ENCODE assay signal across 8 cellular contexts in the genomic region with DNA sequence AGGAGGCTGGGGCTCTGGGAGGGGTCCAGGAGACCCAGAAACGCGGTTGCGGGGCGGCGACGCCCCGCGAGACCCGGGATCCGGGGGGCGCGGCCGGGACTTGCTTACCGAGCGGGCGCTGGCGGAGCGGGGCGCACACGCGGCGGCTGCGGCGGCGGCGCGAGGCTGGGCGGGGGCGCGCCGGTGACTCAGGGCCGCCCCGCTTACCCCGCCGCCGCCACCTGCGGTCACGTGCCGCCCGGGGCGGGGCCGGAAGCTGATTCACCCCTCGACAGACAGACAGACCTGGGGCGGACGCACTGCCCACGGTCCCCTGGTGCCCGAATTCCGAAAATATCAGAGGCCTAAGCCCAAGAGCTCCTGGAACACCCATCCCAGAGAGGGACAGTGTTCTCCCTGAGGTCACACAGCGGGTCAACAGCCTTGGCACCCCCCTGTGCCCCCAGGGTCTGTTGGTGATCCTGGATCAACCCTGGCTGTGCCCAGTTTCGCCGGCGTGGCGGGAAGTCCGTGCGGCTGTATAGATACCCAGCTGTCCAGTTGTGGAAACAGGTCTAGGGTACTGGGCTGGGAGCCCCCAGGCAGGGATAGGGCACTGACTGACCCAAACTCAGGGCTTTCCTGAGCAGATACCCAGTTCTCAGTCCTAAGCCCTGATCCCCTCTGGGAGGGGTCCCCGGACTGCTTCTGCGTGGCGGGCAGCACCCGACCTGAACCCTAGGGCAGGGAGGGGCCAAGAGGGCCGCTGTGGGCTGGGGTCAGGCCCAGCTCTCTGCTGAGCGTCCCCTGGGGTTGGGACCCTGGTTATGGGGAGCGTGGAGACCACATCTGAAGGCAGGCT.
A peak's percentile ranks its signal among the peaks of the same experiment; 100 is the strongest.
DNase-seq lines count a peak whose midpoint lies in the region; ATAC-seq and TF ChIP-seq lines count a peak whose summit lies in the region.

A gene with protein sequence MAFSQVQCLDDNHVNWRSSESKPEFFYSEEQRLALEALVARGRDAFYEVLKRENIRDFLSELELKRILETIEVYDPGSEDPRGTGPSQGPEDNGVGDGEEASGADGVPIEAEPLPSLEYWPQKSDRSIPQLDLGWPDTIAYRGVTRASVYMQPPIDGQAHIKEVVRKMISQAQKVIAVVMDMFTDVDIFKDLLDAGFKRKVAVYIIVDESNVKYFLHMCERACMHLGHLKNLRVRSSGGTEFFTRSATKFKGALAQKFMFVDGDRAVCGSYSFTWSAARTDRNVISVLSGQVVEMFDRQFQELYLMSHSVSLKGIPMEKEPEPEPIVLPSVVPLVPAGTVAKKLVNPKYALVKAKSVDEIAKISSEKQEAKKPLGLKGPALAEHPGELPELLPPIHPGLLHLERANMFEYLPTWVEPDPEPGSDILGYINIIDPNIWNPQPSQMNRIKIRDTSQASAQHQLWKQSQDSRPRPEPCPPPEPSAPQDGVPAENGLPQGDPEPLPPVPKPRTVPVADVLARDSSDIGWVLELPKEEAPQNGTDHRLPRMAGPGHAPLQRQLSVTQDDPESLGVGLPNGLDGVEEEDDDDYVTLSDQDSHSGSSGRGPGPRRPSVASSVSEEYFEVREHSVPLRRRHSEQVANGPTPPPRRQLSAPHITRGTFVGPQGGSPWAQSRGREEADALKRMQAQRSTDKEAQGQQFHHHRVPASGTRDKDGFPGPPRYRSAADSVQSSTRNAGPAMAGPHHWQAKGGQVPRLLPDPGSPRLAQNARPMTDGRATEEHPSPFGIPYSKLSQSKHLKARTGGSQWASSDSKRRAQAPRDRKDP (minus strand): TSS at position 164 of the 841 bp plus-strand sequence. CDS start 723 bp downstream, outside the sequence.

- peaks cover 3% of the 10 kb centered on the region for H3K36me3 Mint-ChIP-seq in memory B cell

- peak within 1 kb of the TSS; percentile 80 to 85 for H3K9ac ChIP-seq in duodenal mucosa (ENCODE audit: low read depth in 1 of 2, low read length in 2 of 2)

- TF ChIP-seq CTCF in GM12864 (IDR thresholded peaks at IDR 0.05; ENCODE audit: low read depth, low read length, missing control alignments) (no peak), HEK293 (tag by site-specific recombination; IDR thresholded peaks at IDR 0.05) (no peak)

- DNase-seq in GM12864 (ENCODE audit: low read depth) (peak; percentile 37), NCI-H146 (lab: John Stamatoyannopoulos, UW) (peak; percentile 74), memory B cell (ENCODE audit: low spot score in 2 of 2) (peak; percentile 52 to 56), NCI-H524 treated with DMSO at 0.1 percent for 48 hours (lab: John Stamatoyannopoulos, UW) (no peak)
- peak; percentile 89 for DNase-seq in activated CD4-positive, alpha-beta T cell treated with anti-CD3 and anti-CD28 coated beads, Interleukin-2, amount 50 U/mL, for 1 hour
- DNase-seq in stimulated activated CD8-positive, alpha-beta memory T cell treated with anti-CD3 and anti-CD28 coated beads, Interleukin-15, amount 100 ng/mL, for 48 hours (ENCODE audit: low read depth in 2 of 2), result peak; percentile 82 to 85

- no peaks in the 10 kb centered on the region for H3K9me3 ChIP-seq in HEK293 (ENCODE audit: control insufficient read depth, insufficient read depth, low read depth, low read length)
- H3K9me3 ChIP-seq in duodenal mucosa (ENCODE audit: control insufficient read depth in 1 of 2, low read length in 2 of 2), result no peaks in the 10 kb centered on the region

- H3K4me3 ChIP-seq in GM12864 (ENCODE audit: low read depth, low read length) (peak within 1 kb of the TSS; percentile 59), HEK293 (ENCODE audit: low read depth, low read length) (peak within 1 kb of the TSS; percentile 69), duodenal mucosa (ENCODE audit: low read depth in 1 of 2, low read length in 2 of 2) (peak within 1 kb of the TSS; percentile 76 to 78)

- H3K4me1 ChIP-seq in HEK293 (ENCODE audit: control insufficient read depth, insufficient read depth, low read length), result peaks cover 7% of the 10 kb centered on the region
- H3K4me1 ChIP-seq in duodenal mucosa (ENCODE audit: control insufficient read depth in 1 of 2, insufficient read depth in 2 of 2, low read length in 2 of 2), result peaks cover 32 to 41% of the 10 kb centered on the region in 2 donors

- no peaks in the 10 kb centered on the region for H3K9me3 Mint-ChIP-seq in memory B cell

- H3K4me1 Mint-ChIP-seq in memory B cell, result peaks cover 20% of the 10 kb centered on the region

- no peaks in the 10 kb centered on the region for H3K27me3 Mint-ChIP-seq in memory B cell

- H3K36me3 ChIP-seq in HEK293 (ENCODE audit: control insufficient read depth in 2 of 2, insufficient read depth in 1 of 2, low read length in 2 of 2), result peaks cover 0 to 32% of the 10 kb centered on the region in 2 experiments; a peak in 1 of 3 replicates
- H3K36me3 ChIP-seq in duodenal mucosa (ENCODE audit: control insufficient read depth in 1 of 2, insufficient read depth in 2 of 2, low read length in 2 of 2), result peaks cover 0 to 8% of the 10 kb centered on the region in 2 donors

- CTCF ChIA-PET in HEK293 (lab: Yijun Ruan, JAX), result interaction anchor here (2.1 kb wide), 1 partner anchor 45 kb away, joined by 13 read pairs; no protein-coding TSS in a partner anchor

- H3K27ac Mint-ChIP-seq in memory B cell, result peak within 1 kb of the TSS; percentile 82

- peak within 1 kb of the TSS; percentile 72 for H3K27ac ChIP-seq in HEK293 (ENCODE audit: extremely low read depth, low read depth, low read length)
- H3K27ac ChIP-seq in duodenal mucosa (ENCODE audit: low read depth, low read length), result peak within 1 kb of the TSS; percentile 59

- POLR2A ChIA-PET in HEK293 (lab: Yijun Ruan, JAX), result interaction anchor here (1.1 to 2.1 kb wide), 9 partner anchors 8 to 147 kb away, joined by 3 to 7 read pairs (median 3); a partner anchor contains a TSS

- H3K27me3 ChIP-seq in duodenal mucosa (ENCODE audit: control insufficient read depth in 1 of 2, insufficient read depth in 2 of 2, low read length in 2 of 2), result no peaks in the 10 kb centered on the region

- peak within 1 kb of the TSS; percentile 89 for H3K4me3 Mint-ChIP-seq in memory B cell

- peak; percentile 86 for ATAC-seq in memory B cell (ENCODE audit: low read depth)

TF ChIP-seq in HEK293, 187 proteins besides CTCF, POLR2A, EP300 and RAD21 (continues in another document):
- TF ChIP-seq, protein P1, sequence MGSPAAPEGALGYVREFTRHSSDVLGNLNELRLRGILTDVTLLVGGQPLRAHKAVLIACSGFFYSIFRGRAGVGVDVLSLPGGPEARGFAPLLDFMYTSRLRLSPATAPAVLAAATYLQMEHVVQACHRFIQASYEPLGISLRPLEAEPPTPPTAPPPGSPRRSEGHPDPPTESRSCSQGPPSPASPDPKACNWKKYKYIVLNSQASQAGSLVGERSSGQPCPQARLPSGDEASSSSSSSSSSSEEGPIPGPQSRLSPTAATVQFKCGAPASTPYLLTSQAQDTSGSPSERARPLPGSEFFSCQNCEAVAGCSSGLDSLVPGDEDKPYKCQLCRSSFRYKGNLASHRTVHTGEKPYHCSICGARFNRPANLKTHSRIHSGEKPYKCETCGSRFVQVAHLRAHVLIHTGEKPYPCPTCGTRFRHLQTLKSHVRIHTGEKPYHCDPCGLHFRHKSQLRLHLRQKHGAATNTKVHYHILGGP (tag by site-specific recombination; IDR thresholded peaks at IDR 0.05), result no peak
- TF ChIP-seq ZNF121 (tag by site-specific recombination; IDR thresholded peaks at IDR 0.05) (no peak), ZNF768 (tag by site-specific recombination; IDR thresholded peaks at IDR 0.05) (peak; percentile 96)
- TF ChIP-seq, protein P2, sequence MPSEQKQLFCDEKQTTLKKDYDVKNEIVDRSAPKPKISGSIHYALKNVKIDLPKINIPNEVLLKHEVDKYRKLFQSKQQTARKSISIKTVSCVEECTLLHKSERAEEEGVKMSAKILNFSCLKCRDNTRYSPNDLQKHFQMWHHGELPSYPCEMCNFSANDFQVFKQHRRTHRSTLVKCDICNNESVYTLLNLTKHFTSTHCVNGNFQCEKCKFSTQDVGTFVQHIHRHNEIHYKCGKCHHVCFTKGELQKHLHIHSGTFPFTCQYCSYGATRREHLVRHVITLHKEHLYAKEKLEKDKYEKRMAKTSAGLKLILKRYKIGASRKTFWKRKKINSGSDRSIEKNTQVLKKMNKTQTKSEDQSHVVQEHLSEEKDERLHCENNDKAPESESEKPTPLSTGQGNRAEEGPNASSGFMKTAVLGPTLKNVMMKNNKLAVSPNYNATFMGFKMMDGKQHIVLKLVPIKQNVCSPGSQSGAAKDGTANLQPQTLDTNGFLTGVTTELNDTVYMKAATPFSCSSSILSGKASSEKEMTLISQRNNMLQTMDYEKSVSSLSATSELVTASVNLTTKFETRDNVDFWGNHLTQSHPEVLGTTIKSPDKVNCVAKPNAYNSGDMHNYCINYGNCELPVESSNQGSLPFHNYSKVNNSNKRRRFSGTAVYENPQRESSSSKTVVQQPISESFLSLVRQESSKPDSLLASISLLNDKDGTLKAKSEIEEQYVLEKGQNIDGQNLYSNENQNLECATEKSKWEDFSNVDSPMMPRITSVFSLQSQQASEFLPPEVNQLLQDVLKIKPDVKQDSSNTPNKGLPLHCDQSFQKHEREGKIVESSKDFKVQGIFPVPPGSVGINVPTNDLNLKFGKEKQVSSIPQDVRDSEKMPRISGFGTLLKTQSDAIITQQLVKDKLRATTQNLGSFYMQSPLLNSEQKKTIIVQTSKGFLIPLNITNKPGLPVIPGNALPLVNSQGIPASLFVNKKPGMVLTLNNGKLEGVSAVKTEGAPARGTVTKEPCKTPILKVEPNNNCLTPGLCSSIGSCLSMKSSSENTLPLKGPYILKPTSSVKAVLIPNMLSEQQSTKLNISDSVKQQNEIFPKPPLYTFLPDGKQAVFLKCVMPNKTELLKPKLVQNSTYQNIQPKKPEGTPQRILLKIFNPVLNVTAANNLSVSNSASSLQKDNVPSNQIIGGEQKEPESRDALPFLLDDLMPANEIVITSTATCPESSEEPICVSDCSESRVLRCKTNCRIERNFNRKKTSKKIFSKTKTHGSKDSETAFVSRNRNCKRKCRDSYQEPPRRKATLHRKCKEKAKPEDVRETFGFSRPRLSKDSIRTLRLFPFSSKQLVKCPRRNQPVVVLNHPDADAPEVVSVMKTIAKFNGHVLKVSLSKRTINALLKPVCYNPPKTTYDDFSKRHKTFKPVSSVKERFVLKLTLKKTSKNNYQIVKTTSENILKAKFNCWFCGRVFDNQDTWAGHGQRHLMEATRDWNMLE (tag by site-specific recombination; conservative IDR thresholded peaks at IDR 0.05; ENCODE audit: low read depth), result no peak
